9 cellular contexts compared by ENCODE assay signal in the genomic region with DNA sequence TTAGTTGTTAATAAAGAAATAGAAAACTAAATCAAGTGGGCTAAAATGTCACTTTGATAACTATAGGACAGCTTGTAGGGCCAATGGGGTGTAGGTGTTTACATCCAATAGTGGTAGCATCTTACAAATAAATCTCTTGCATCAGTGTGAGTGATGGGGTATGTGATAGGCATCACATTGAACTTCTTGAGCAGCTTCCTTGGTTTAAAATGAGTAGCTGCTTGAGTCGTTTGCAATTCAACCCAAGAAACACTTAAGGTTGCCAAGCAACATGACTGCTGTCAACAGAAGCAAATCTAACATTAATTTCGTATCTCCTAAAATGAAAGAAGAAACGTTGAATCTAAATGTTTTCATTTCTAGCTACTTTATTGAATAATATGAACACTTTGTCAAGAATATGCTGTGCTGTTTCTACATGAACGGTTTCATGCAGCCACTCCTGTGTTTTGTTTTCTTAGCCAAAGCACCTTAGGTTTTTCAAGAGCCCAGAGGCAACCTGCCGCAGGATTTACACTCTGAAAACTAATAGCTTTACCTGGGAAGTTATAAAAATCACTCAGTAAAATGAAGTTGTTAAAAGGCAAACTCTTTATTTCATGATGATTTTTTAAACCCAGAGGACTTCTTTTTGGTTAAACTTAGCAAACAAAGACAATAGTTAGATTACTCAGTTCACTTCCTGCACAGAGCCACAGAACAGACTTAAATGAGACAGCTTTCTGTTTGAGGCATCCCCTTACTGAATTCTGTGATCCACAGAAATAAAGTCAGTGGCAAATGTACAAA.
DNase-seq lines count a peak whose midpoint lies in the region; ATAC-seq and TF ChIP-seq lines count a peak whose summit lies in the region.
"Had no signal": no experiment of that assay in that cellular context is flagged by ENCODE, and none has a peak within 500 bp of the region (broad histone marks: within the 10 kb centered on the region; RNA-seq: fewer than 3 reads in every experiment).

No MANE protein-coding gene starts in this region.

- peaks cover 0 to 8% (median 0%) of the 10 kb centered on the region in 11 donors for H3K9me3 Mint-ChIP-seq in naive thymus-derived CD4-positive, alpha-beta T cell
- H3K9me3 Mint-ChIP-seq: HFFc6 had no signal

- whole genome bisulfite sequencing in hepatocyte (ENCODE audit: low lambda C conversion rate, missing lambda C conversion rate) = 50% methylated on average over 5 of the region's 5 CpGs

- no peaks in the 10 kb centered on the region for H3K79me2 ChIP-seq in hepatocyte

- no peaks in the 10 kb centered on the region for H3K27me3 Mint-ChIP-seq in naive thymus-derived CD4-positive, alpha-beta T cell

- H3K36me3 ChIP-seq in naive thymus-derived CD4-positive, alpha-beta T cell (ENCODE audit: control insufficient read depth in 2 of 3, insufficient read depth in 3 of 3, low read length in 3 of 3) = no peaks in the 10 kb centered on the region
- no peaks in the 10 kb centered on the region for H3K36me3 ChIP-seq in hepatocyte (replicated peaks; ENCODE audit: insufficient read depth, low read depth)

- intact Hi-C loops in naive thymus-derived CD4-positive, alpha-beta T cell (cut with micrococcal nuclease) = loop anchor here in 1 of 2 donors (2.0 kb wide), 1 partner anchor 45 kb away; no protein-coding TSS in a partner anchor

- peaks cover 0 to 3% of the 10 kb centered on the region in 2 donors for H3K27me3 ChIP-seq in naive thymus-derived CD4-positive, alpha-beta T cell (ENCODE audit: control insufficient read depth in 2 of 2, insufficient read depth in 2 of 2, low read length in 2 of 2)
- no peaks in the 10 kb centered on the region for H3K27me3 ChIP-seq in hepatocyte

- no peaks in the 10 kb centered on the region for H4K20me1 ChIP-seq in hepatocyte (ENCODE audit: insufficient read depth, poor library complexity, severe bottlenecking)

- H3K27ac Mint-ChIP-seq in naive thymus-derived CD4-positive, alpha-beta T cell = peak overlapping the region in 2 of 9 donors; percentile 43 to 65
- H3K27ac Mint-ChIP-seq: HFFc6 had no signal

- H2AFZ ChIP-seq in hepatocyte = no peak overlapping the region

- H3K4me1 Mint-ChIP-seq in naive thymus-derived CD4-positive, alpha-beta T cell = peaks cover 0 to 12% (median 6%) of the 10 kb centered on the region in 7 donors

- peaks cover 0 to 4% (median 0%) of the 10 kb centered on the region in 5 donors for H3K36me3 Mint-ChIP-seq in naive thymus-derived CD4-positive, alpha-beta T cell

- peaks cover 0 to 5% of the 10 kb centered on the region in 2 donors for H3K4me1 ChIP-seq in naive thymus-derived CD4-positive, alpha-beta T cell (ENCODE audit: control insufficient read depth in 2 of 2, insufficient read depth in 2 of 2, low read length in 2 of 2)
- H3K4me1 ChIP-seq in hepatocyte (ENCODE audit: insufficient read depth) = no peaks in the 10 kb centered on the region

- POLR2A ChIA-PET in naive thymus-derived CD4-positive, alpha-beta T cell (lab: Charles Lee) = no interaction called here

- no peak for TF ChIP-seq CTCF in hepatocyte (IDR thresholded peaks at IDR 0.05; ENCODE audit: poor library complexity)

- DNase-seq in NOMO-1 treated with DMSO at 0.1 percent for 48 hours (lab: John Stamatoyannopoulos, UW; ENCODE audit: unreplicated experiment) (peak; percentile 58), NOMO-1 treated with dmso at 0.1 percent for 144 hours (lab: John Stamatoyannopoulos, UW; ENCODE audit: unreplicated experiment) (no peak), NCI-H1930 (lab: John Stamatoyannopoulos, UW) (no peak), hepatocyte (ENCODE audit: low spot score) (no peak)
- peak in 1 of 9 donors; percentile 3 for DNase-seq in naive thymus-derived CD4-positive, alpha-beta T cell
- DNase-seq in activated effector memory CD4-positive, alpha-beta T cell treated with anti-CD3 and anti-CD28 coated beads, Interleukin-2, amount 50 U/mL, for 16 hours = no peak
- DNase-seq: HFFc6 had no signal

- ATAC-seq in GM21737 (IDR thresholded peaks at IDR 0.05; ENCODE audit: unreplicated experiment) (peak; percentile 64), HG03521 (IDR thresholded peaks at IDR 0.05; ENCODE audit: unreplicated experiment) (peak; percentile 54)
- peak; percentile 77 for ATAC-seq in naive thymus-derived CD4-positive, alpha-beta T cell

- no peak overlapping the region for H3K4me3 ChIP-seq in naive thymus-derived CD4-positive, alpha-beta T cell (ENCODE audit: low read length)
- H3K4me3 ChIP-seq in hepatocyte = no peak overlapping the region

- no peak overlapping the region for H3K4me2 ChIP-seq in hepatocyte

- H3K27ac ChIP-seq in naive thymus-derived CD4-positive, alpha-beta T cell (ENCODE audit: low read depth, low read length) = no peak overlapping the region
- no peak overlapping the region for H3K27ac ChIP-seq in hepatocyte

- CTCF ChIA-PET in naive thymus-derived CD4-positive, alpha-beta T cell (lab: Charles Lee) = interaction anchor here (1.2 kb wide), 1 partner anchor 11 kb away, joined by 3 read pairs; no protein-coding TSS in a partner anchor

- H3K4me3 Mint-ChIP-seq in naive thymus-derived CD4-positive, alpha-beta T cell = no peak overlapping the region
- H3K4me3 Mint-ChIP-seq: HFFc6 had no signal

- no peaks in the 10 kb centered on the region for H3K9me3 ChIP-seq in naive thymus-derived CD4-positive, alpha-beta T cell (ENCODE audit: control insufficient read depth in 2 of 3, low read length in 3 of 3)
- no peaks in the 10 kb centered on the region for H3K9me3 ChIP-seq in hepatocyte (ENCODE audit: low read depth)

- H3K9me2 ChIP-seq in hepatocyte (replicated peaks; ENCODE audit: insufficient read depth) = no peaks in the 10 kb centered on the region
